Comparison of ENCODE assay signal across 25 cellular contexts in genomic region chr2:106201656-106202055, GRCh38.
"Had no signal": no experiment of that assay in that cellular context is flagged by ENCODE, and none has a peak within 500 bp of the region (broad histone marks: within the 10 kb centered on the region; RNA-seq: fewer than 3 reads in every experiment).

No MANE protein-coding gene starts in this region.

- ATAC-seq: activated CD8-positive, alpha-beta T cell treated with anti-CD3 and anti-CD28 coated beads, Interleukin-2, amount 10 ng/mL, durations not matched to agents 7 days and 5 days; activated naive CD4-positive, alpha-beta T cell treated with anti-CD3 and anti-CD28 coated beads, Interleukin-2, amount 50 U/mL, for 72 hours; activated naive CD8-positive, alpha-beta T cell treated with anti-CD3 and anti-CD28 coated beads, Interleukin-2, amount 50 U/mL, for 24 hours; body of pancreas; K562; PC-3; WTC11 had no signal

- DNase-seq: activated CD4-positive, alpha-beta T cell treated with anti-CD3 and anti-CD28 coated beads for 48 hours; activated CD4-positive, alpha-beta T cell treated with anti-CD3 and anti-CD28 coated beads, Interleukin-2, amount 50 U/mL, for 4 hours; activated CD4-positive, CD25-positive, alpha-beta regulatory T cell treated with anti-CD3 and anti-CD28 coated beads, Interleukin-2, amount 50 U/mL, for 72 hours; activated CD8-positive, alpha-beta T cell treated with anti-CD3 and anti-CD28 coated beads, Interleukin-2, amount 10 ng/mL, durations not matched to agents 7 days and 5 days; activated effector memory CD4-positive, alpha-beta T cell treated with Interleukin-2 at 50 U/mL for 16 hours; activated naive CD4-positive, alpha-beta T cell treated with Interleukin-2 at 50 U/mL for 16 hours; activated naive CD8-positive, alpha-beta T cell treated with anti-CD3 and anti-CD28 coated beads, Interleukin-2, amount 50 U/mL, for 24 hours; activated T-cell treated with anti-CD3 and anti-CD28 coated beads, Interleukin-2, amount 50 U/mL, for 24 hours; amniotic stem cell; body of pancreas; central memory CD4-positive, alpha-beta T cell; Karpas-422; MM.1S; NCI-H1105; NCI-H1436; NCI-H1694 treated with DMSO at 0.1 percent for 48 hours; NCI-H2029 treated with DMSO at 0.1 percent for 48 hours; NCI-H510A treated with DMSO at 0.1 percent for 48 hours; NCI-H69; PC-3; SHP77; SW 1271 had no signal
